ENCODE assay signal across 16 cellular contexts in genomic region chr3:185555948-185556347, GRCh38. TPM values are rescaled to one million over a fixed set of nuclear protein-coding genes. Genes with fewer than 3 reads are reported as not detected.
A peak's percentile ranks its signal among the peaks of the same experiment; 100 is the strongest.
DNase-seq lines count a peak whose midpoint lies in the region; ATAC-seq and TF ChIP-seq lines count a peak whose summit lies in the region.
"Had no signal": no experiment of that assay in that cellular context is flagged by ENCODE, and none has a peak within 500 bp of the region (broad histone marks: within the 10 kb centered on the region; RNA-seq: fewer than 3 reads in every experiment).

No MANE protein-coding gene starts in this region.

- H3K79me2 ChIP-seq in MM.1S (ENCODE audit: low read length) (no peaks in the 10 kb centered on the region), mesendoderm (ENCODE audit: control insufficient read depth, insufficient read depth, low read length) (no peaks in the 10 kb centered on the region)

- no peaks in the 10 kb centered on the region for H4K20me1 ChIP-seq in MM.1S (ENCODE audit: insufficient read depth, low read length)
- H4K20me1 ChIP-seq: BLaER1 treated with 17β-estradiol and CSF1 and Interleukin-3, amounts not matched to agents 10 nM and 100 nM had no signal

- no peak overlapping the region for H2BK120ac ChIP-seq in mesendoderm (ENCODE audit: low read depth, low read length)

- TF ChIP-seq CTCF in MM.1S (IDR thresholded peaks at IDR 0.05; ENCODE audit: low read length) (no peak), body of pancreas (IDR thresholded peaks at IDR 0.05) (no peak), upper lobe of left lung (IDR thresholded peaks at IDR 0.05) (no peak)

- H2BK5ac ChIP-seq in mesendoderm (ENCODE audit: low read length) = no peak overlapping the region

- H3K36me3 ChIP-seq in MM.1S (replicated peaks; ENCODE audit: insufficient read depth, low read length) = no peaks in the 10 kb centered on the region
- no peaks in the 10 kb centered on the region for H3K36me3 ChIP-seq in body of pancreas (replicated peaks in 1 of 2; ENCODE audit: insufficient read depth in 1 of 2, low read depth in 2 of 2)
- no peaks in the 10 kb centered on the region for H3K36me3 ChIP-seq in muscle layer of duodenum (ENCODE audit: control insufficient read depth in 1 of 2, insufficient read depth in 2 of 2, low read length in 2 of 2)
- H3K36me3 ChIP-seq in upper lobe of left lung = no peaks in the 10 kb centered on the region
- H3K36me3 ChIP-seq in mesendoderm (ENCODE audit: control insufficient read depth, insufficient read depth, low read length) = no peaks in the 10 kb centered on the region
- H3K36me3 ChIP-seq: BLaER1 treated with 17β-estradiol and CSF1 and Interleukin-3, amounts not matched to agents 10 nM and 100 nM had no signal

- no peak overlapping the region for H2BK15ac ChIP-seq in mesendoderm (replicated peaks; ENCODE audit: low read depth)

- no peak overlapping the region for H3K27ac ChIP-seq in MM.1S (ENCODE audit: low read length)
- H3K27ac ChIP-seq in body of pancreas = peak overlapping the region in 3 of 4 donors; percentile 56 to 94 (median 60)
- peak overlapping the region; percentile 6 for H3K27ac ChIP-seq in muscle layer of duodenum (ENCODE audit: low read length)
- peak overlapping the region in 3 of 4 donors; percentile 21 to 85 (median 40) for H3K27ac ChIP-seq in upper lobe of left lung
- H3K27ac ChIP-seq in mesendoderm (ENCODE audit: low read depth, low read length) = no peak overlapping the region
- H3K27ac ChIP-seq: BLaER1 treated with 17β-estradiol and CSF1 and Interleukin-3, amounts not matched to agents 10 nM and 100 nM; KMS-11 had no signal

- TF ChIP-seq EP300 in upper lobe of left lung (IDR thresholded peaks at IDR 0.05) = no peak

- H3F3A ChIP-seq in MM.1S (ENCODE audit: insufficient read depth, low read length) = peaks cover 7% of the 10 kb centered on the region; the same call in 1 of the 2 replicates

- H3K79me1 ChIP-seq in mesendoderm (ENCODE audit: low read length) = no peaks in the 10 kb centered on the region

- no peak overlapping the region for H3K18ac ChIP-seq in mesendoderm (ENCODE audit: low read length)

- H3K4me2 ChIP-seq in MM.1S (ENCODE audit: low read depth, low read length) (no peak overlapping the region), mesendoderm (ENCODE audit: low read length) (no peak overlapping the region)
- H3K4me2 ChIP-seq: BLaER1 treated with 17β-estradiol and CSF1 and Interleukin-3, amounts not matched to agents 10 nM and 100 nM; KMS-11 had no signal

- H2AFZ ChIP-seq in MM.1S (ENCODE audit: low read length) = peak overlapping the region; percentile 3; the same call in 1 of the 2 replicates

- H3K4me1 ChIP-seq in MM.1S (ENCODE audit: low read length) = peaks cover 14% of the 10 kb centered on the region
- H3K4me1 ChIP-seq in body of pancreas = peaks cover 38% of the 10 kb centered on the region
- no peaks in the 10 kb centered on the region for H3K4me1 ChIP-seq in muscle layer of duodenum (ENCODE audit: control insufficient read depth in 1 of 2, insufficient read depth in 2 of 2, low read length in 2 of 2)
- H3K4me1 ChIP-seq in upper lobe of left lung = peaks cover 4 to 18% (median 6%) of the 10 kb centered on the region in 4 donors
- no peaks in the 10 kb centered on the region for H3K4me1 ChIP-seq in mesendoderm (ENCODE audit: control insufficient read depth, low read depth, low read length)

- no peak for DNase-seq in MM.1S
- DNase-seq in body of pancreas = no peak
- no peak for DNase-seq in upper lobe of left lung
- no peak for DNase-seq in left colon
- no peak for DNase-seq in mesendoderm
- DNase-seq: CD8-positive, alpha-beta memory T cell; DND-41; NCI-H1436 treated with DMSO at 0.1 percent for 48 hours; NCI-H2029 treated with DMSO at 0.1 percent for 48 hours; NCI-H2171; NCI-H526 had no signal

- TF ChIP-seq POLR2A in body of pancreas (IDR thresholded peaks at IDR 0.05) (no peak), upper lobe of left lung (IDR thresholded peaks at IDR 0.05) (no peak)

- H4K8ac ChIP-seq in mesendoderm (ENCODE audit: low read depth, low read length) = no peak overlapping the region

- H3K9me3 ChIP-seq in MM.1S (replicated peaks; ENCODE audit: insufficient read depth, low read length) (no peaks in the 10 kb centered on the region), body of pancreas (no peaks in the 10 kb centered on the region), muscle layer of duodenum (ENCODE audit: control insufficient read depth in 1 of 2, low read length in 2 of 2) (no peaks in the 10 kb centered on the region), upper lobe of left lung (no peaks in the 10 kb centered on the region)

- no peak overlapping the region for H3K23ac ChIP-seq in mesendoderm (ENCODE audit: low read length)

- no peaks in the 10 kb centered on the region for H3K9me2 ChIP-seq in MM.1S (replicated peaks; ENCODE audit: insufficient read depth, low read length)

- no peak overlapping the region for H4K5ac ChIP-seq in mesendoderm (ENCODE audit: low read length)

- no peak overlapping the region for H2AK5ac ChIP-seq in mesendoderm (ENCODE audit: low read length)

- H3K4me3 ChIP-seq in MM.1S (ENCODE audit: low read length) (no peak overlapping the region), body of pancreas (no peak overlapping the region), muscle layer of duodenum (ENCODE audit: low read depth in 1 of 2, low read length in 2 of 2) (no peak overlapping the region), upper lobe of left lung (no peak overlapping the region), mesendoderm (ENCODE audit: low read length) (no peak overlapping the region)
- H3K4me3 ChIP-seq: BLaER1 treated with 17β-estradiol and CSF1 and Interleukin-3, amounts not matched to agents 10 nM and 100 nM had no signal

- intact Hi-C loops in body of pancreas (cut with DNase I) (no loop called here), left colon (cut with DNase I, micrococcal nuclease) (no loop called here)

- H3K9ac ChIP-seq in MM.1S (ENCODE audit: low read length) (no peak overlapping the region), mesendoderm (ENCODE audit: low read length) (no peak overlapping the region)
- H3K9ac ChIP-seq: KMS-11 had no signal

- H3K56ac ChIP-seq in mesendoderm (ENCODE audit: low read length) = no peak overlapping the region

- ATAC-seq in body of pancreas = no peak
- no peak for ATAC-seq in upper lobe of left lung (ENCODE audit: low FRiP score in 2 of 2)
- no peak for ATAC-seq in GM19397 (IDR thresholded peaks at IDR 0.05; ENCODE audit: unreplicated experiment)
- ATAC-seq in left colon = no peak

- no peak overlapping the region for H3K4ac ChIP-seq in mesendoderm (ENCODE audit: low read depth, low read length)

- H3K27me3 ChIP-seq in MM.1S (replicated peaks; ENCODE audit: insufficient read depth, low read length) (no peaks in the 10 kb centered on the region), body of pancreas (no peaks in the 10 kb centered on the region), muscle layer of duodenum (ENCODE audit: low read depth, low read length) (no peaks in the 10 kb centered on the region), upper lobe of left lung (no peaks in the 10 kb centered on the region), mesendoderm (ENCODE audit: insufficient read depth, low read length, poor library complexity) (no peaks in the 10 kb centered on the region)
- H3K27me3 ChIP-seq: BLaER1 treated with 17β-estradiol and CSF1 and Interleukin-3, amounts not matched to agents 10 nM and 100 nM had no signal

RNA-seq across cellular contexts. Expression of gene LIPH, which starts 3.6 kb away (rescaled TPM):
- total RNA-seq in body of pancreas (10 to 100 TPM; 10.9 to 14.8 TPM), upper lobe of left lung (10 to 100 TPM; 25.9 to 63.1 (median 42.3) TPM), left colon (100 to 1,000 TPM; 122 to 162 TPM)
- polyA plus RNA-seq in mesendoderm (2013, experiment 1 of 2) = 0.15 TPM
- 0.07 TPM for polyA plus RNA-seq in mesendoderm (2013, experiment 2 of 2)
- total RNA-seq: CD8-positive, alpha-beta memory T cell; G401 had no signal
- polyA plus RNA-seq: CD8-positive, alpha-beta memory T cell had no signal

RNA-seq across cellular contexts. Expression of gene SENP2, which starts 30.1 kb away (rescaled TPM):
- total RNA-seq in body of pancreas (1 to 10 TPM; 4.6 to 6.7 TPM), upper lobe of left lung (10 to 100 TPM; 18.9 to 42.2 (median 31.6) TPM), left colon (10 to 100 TPM; 28.7 to 36.5 TPM)
- polyA plus RNA-seq in mesendoderm (2013, experiment 1 of 2) = 28.6 TPM
- 27.8 TPM for polyA plus RNA-seq in mesendoderm (2013, experiment 2 of 2)

RNA-seq across cellular contexts. Expression of gene TMEM41A, which starts 57.1 kb away (rescaled TPM):
- total RNA-seq in body of pancreas (1 to 10 TPM; 7.6 to 9.3 TPM), upper lobe of left lung (10 to 100 TPM; 14.8 to 38.5 (median 24.5) TPM), left colon (10 to 100 TPM; 15.2 to 17.0 TPM)
- 14.9 TPM for polyA plus RNA-seq in mesendoderm (2013, experiment 1 of 2)
- polyA plus RNA-seq in mesendoderm (2013, experiment 2 of 2) = 14.0 TPM

Comparison
In these comparisons a context has a peak if more than half of its experiments do, and no peak if none do; other contexts are left out.
1. H3K27ac ChIP-seq: peak in body of pancreas (3 of 4), muscle layer of duodenum (single experiment) and upper lobe of left lung (3 of 4); none in MM.1S (single experiment) and mesendoderm (single experiment).